In the genomic region with DNA sequence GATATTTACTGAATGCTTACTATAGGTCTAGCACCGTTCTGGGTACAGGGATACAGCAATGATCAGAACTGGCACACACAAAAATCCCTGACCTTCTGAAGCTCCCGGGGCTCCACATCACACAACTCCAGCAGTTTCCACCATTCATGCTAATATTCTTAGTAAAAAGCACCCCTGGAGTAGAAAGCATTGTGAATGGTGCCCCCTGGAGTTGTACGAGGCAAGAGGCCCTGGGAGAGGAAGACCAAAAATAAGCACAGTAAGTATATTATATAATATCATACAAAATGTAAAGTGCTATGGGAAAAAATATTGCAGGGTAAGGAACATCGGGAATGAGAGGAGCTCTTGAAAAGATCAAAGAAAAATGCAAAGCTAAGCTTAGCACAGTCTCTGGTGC, we compare ENCODE assay signal across 10 cellular contexts. TPM values are rescaled to one million over a fixed set of nuclear protein-coding genes. Genes with fewer than 3 reads are reported as not detected.
A peak's percentile ranks its signal among the peaks of the same experiment; 100 is the strongest.
DNase-seq lines count a peak whose midpoint lies in the region; ATAC-seq and TF ChIP-seq lines count a peak whose summit lies in the region.
"Had no signal": no experiment of that assay in that cellular context is flagged by ENCODE, and none has a peak within 500 bp of the region (broad histone marks: within the 10 kb centered on the region; RNA-seq: fewer than 3 reads in every experiment).

No MANE protein-coding gene starts in this region.

- H3K27me3 ChIP-seq in heart right ventricle, result peaks cover 0 to 3% (median 0%) of the 10 kb centered on the region in 7 donors
- no peaks in the 10 kb centered on the region for H3K27me3 ChIP-seq in right atrium auricular region

- no peaks in the 10 kb centered on the region for H3K36me3 ChIP-seq in heart right ventricle
- H3K36me3 ChIP-seq in right atrium auricular region, result no peaks in the 10 kb centered on the region

- intact Hi-C loops in heart right ventricle (cut with DNase I), result no loop called here

- peak overlapping the region in 6 of 10 donors; percentile 31 to 62 (median 59) for H3K4me3 ChIP-seq in heart right ventricle
- no peak overlapping the region for H3K4me3 ChIP-seq in right atrium auricular region

- TF ChIP-seq CTCF in heart right ventricle (IDR thresholded peaks at IDR 0.05), result peak in 6 of 9 donors; percentile 6 to 35 (median 26)
- TF ChIP-seq CTCF in right atrium auricular region (IDR thresholded peaks at IDR 0.05), result no peak
- TF ChIP-seq CTCF in type B pancreatic cell (conservative IDR thresholded peaks at IDR 0.05), result peak; percentile 36

- DNase-seq in heart right ventricle (no peak), right atrium auricular region (ENCODE audit: low spot score) (no peak), T-helper 17 cell (no peak), inferior parietal cortex (ENCODE audit: extremely low spot score) (peak; percentile 59), type B pancreatic cell (ENCODE audit: extremely low spot score, unreplicated experiment) (no peak)

- peak in 2 of 8 donors; percentile 21 to 37 for ATAC-seq in heart right ventricle
- ATAC-seq in T-helper 17 cell, result no peak
- ATAC-seq in HG02678 (IDR thresholded peaks at IDR 0.05; ENCODE audit: unreplicated experiment), result no peak
- ATAC-seq in HG03025 (IDR thresholded peaks at IDR 0.05; ENCODE audit: low FRiP score, unreplicated experiment), result no peak
- ATAC-seq in HG03135 (IDR thresholded peaks at IDR 0.05; ENCODE audit: unreplicated experiment), result no peak

- 53 to 67% methylated on average over 4 of the region's 4 CpGs for whole genome bisulfite sequencing in heart right ventricle, 2 donors

- peaks cover 33% of the 10 kb centered on the region for H3K27me3 Mint-ChIP-seq in T-helper 17 cell
- H3K27me3 Mint-ChIP-seq in type B pancreatic cell, result no peaks in the 10 kb centered on the region
- H3K27me3 Mint-ChIP-seq: stimulated activated naive CD8-positive, alpha-beta T cell treated with anti-CD3 and anti-CD28 coated beads, Interleukin-15, amount 100 ng/mL, for 72 hours had no signal

- H3K27ac ChIP-seq in heart right ventricle (peak overlapping the region; percentile 13 to 84 (median 65)), right atrium auricular region (no peak overlapping the region)

- H3K4me3 Mint-ChIP-seq in T-helper 17 cell, result no peak overlapping the region
- peak overlapping the region; percentile 88 for H3K4me3 Mint-ChIP-seq in type B pancreatic cell

- H3K36me3 Mint-ChIP-seq in T-helper 17 cell (ENCODE audit: low read depth) (no peaks in the 10 kb centered on the region), type B pancreatic cell (peaks cover 4% of the 10 kb centered on the region)
- H3K36me3 Mint-ChIP-seq: activated naive CD4-positive, alpha-beta T cell treated with anti-CD3 and anti-CD28 coated beads, Interleukin-2, amount 10 ng/mL, durations not matched to agents 7 days and 5 days had no signal

- H3K4me1 Mint-ChIP-seq in T-helper 17 cell (peaks cover 19% of the 10 kb centered on the region), type B pancreatic cell (ENCODE audit: unreplicated experiment) (peaks cover 56% of the 10 kb centered on the region)

- peak overlapping the region; percentile 68 for H3K27ac Mint-ChIP-seq in T-helper 17 cell
- H3K27ac Mint-ChIP-seq in type B pancreatic cell, result peak overlapping the region; percentile 88
- H3K27ac Mint-ChIP-seq: activated naive CD4-positive, alpha-beta T cell treated with anti-CD3 and anti-CD28 coated beads, Interleukin-2, amount 10 ng/mL, durations not matched to agents 7 days and 5 days had no signal

- peaks cover 2 to 40% (median 20%) of the 10 kb centered on the region in 9 donors for H3K4me1 ChIP-seq in heart right ventricle
- H3K4me1 ChIP-seq in right atrium auricular region, result peaks cover 0 to 21% of the 10 kb centered on the region in 2 donors

- H3K9me3 ChIP-seq in heart right ventricle (no peaks in the 10 kb centered on the region), right atrium auricular region (no peaks in the 10 kb centered on the region), T-helper 17 cell (ENCODE audit: control insufficient read depth, low read length, poor library complexity, severe bottlenecking) (no peaks in the 10 kb centered on the region)

- H3K9me3 Mint-ChIP-seq in type B pancreatic cell, result no peaks in the 10 kb centered on the region
- H3K9me3 Mint-ChIP-seq: activated naive CD4-positive, alpha-beta T cell treated with anti-CD3 and anti-CD28 coated beads, Interleukin-2, amount 10 ng/mL, durations not matched to agents 7 days and 5 days; stimulated activated naive CD8-positive, alpha-beta T cell treated with anti-CD3 and anti-CD28 coated beads, Interleukin-15, amount 100 ng/mL, for 72 hours had no signal

RNA-seq across cellular contexts. Expression of gene SRGAP3, which starts 0.8 kb away (rescaled TPM):
- total RNA-seq in heart right ventricle (10 to 100 TPM in 7 of 10 donors, 1 to 10 TPM in 3; 2.4 to 16.1 (median 12.1) TPM), right atrium auricular region (1 to 10 TPM; 4.0 to 5.0 TPM), T-helper 17 cell (1 to 10 TPM; 1.8 to 2.2 TPM), type B pancreatic cell (ENCODE audit: low replicate concordance) (20.6 and 41.7 TPM in 2 replicates)
- polyA plus RNA-seq in heart right ventricle, result 1 to 10 TPM in 1 of 2 donors, under 1 TPM in 1; 0.67 to 4.8 TPM

Comparison
In these comparisons a context has a peak if more than half of its experiments do, and no peak if none do; other contexts are left out.
1. H3K27ac ChIP-seq: peak in heart right ventricle (10 of 10); none in right atrium auricular region (0 of 2).
2. H3K4me3 ChIP-seq: peak in heart right ventricle (6 of 10); none in right atrium auricular region (0 of 2).
3. CTCF ChIP-seq: peak in heart right ventricle (6 of 9) and type B pancreatic cell (single experiment); none in right atrium auricular region (0 of 2).